Comparison of ENCODE assay signal across 9 cellular contexts in the genomic region with DNA sequence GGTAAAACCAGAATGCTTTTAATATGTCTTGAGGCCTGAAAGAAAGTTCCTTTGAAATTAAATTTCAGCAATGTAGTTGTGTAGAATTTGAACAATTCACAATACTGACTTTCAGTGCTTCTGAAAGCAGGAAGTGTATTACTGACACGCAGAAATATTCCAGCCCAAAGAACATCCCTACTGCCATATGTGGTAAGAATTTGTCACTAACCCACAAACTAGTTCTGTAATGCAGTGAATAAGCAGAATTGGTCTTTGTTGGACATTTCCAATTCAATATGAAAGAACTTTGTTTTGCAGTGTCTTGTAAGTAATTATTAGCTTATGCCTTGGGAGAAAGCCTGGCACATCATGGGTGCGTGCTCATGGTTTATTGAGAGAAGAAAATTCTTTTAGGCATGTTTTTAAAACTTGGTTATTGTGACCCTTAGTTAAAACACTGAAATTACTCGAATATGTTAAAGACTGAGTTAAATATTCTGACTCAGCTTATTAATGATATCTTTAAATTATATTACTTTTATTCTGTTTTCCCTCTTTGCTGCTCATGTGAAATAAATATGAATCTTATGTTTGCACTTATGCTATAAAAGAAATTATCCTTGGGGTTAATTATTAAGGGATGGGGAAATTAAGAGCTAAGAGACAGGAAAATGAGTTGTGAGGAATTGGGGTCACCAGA. TPM values are rescaled to one million over a fixed set of nuclear protein-coding genes. Genes with fewer than 3 reads are reported as not detected.
DNase-seq lines count a peak whose midpoint lies in the region; ATAC-seq and TF ChIP-seq lines count a peak whose summit lies in the region.
"Had no signal": no experiment of that assay in that cellular context is flagged by ENCODE, and none has a peak within 500 bp of the region (broad histone marks: within the 10 kb centered on the region; RNA-seq: fewer than 3 reads in every experiment).

No MANE protein-coding gene starts in this region.

- in situ Hi-C loops in astrocyte of the cerebellum (cut with HindIII; ENCODE audit: low sequenced_read_pairs): no loop called here

- H3K4me3 ChIP-seq in astrocyte of the cerebellum (ENCODE audit: low read depth, low read length) (no peak overlapping the region), lower lobe of right lung (no peak overlapping the region)

- TF ChIP-seq CTCF in astrocyte of the cerebellum (IDR thresholded peaks at IDR 0.05; ENCODE audit: low read depth, low read length, missing control alignments): no peak
- no peak for TF ChIP-seq CTCF in lower lobe of right lung (IDR thresholded peaks at IDR 0.05)

- peak; percentile 67 for DNase-seq in AG20443 (ENCODE audit: low spot score)
- DNase-seq in HS-27A (ENCODE audit: low read depth): peak; percentile 17
- peak; percentile 15 for DNase-seq in astrocyte of the cerebellum (ENCODE audit: low read depth)
- no peak for DNase-seq in lower lobe of right lung
- DNase-seq in activated T-cell treated with anti-CD3 and anti-CD28 coated beads, Interleukin-2, amount 50 U/mL, for 1 hour: no peak
- DNase-seq in NCI-H526 treated with DMSO at 0.1 percent for 48 hours (lab: John Stamatoyannopoulos, UW): no peak
- DNase-seq in NCI-H748 (lab: John Stamatoyannopoulos, UW; ENCODE audit: unreplicated experiment): no peak
- DNase-seq: activated naive CD4-positive, alpha-beta T cell treated with anti-CD3 and anti-CD28 coated beads for 36 hours had no signal

- H3K4me1 ChIP-seq in lower lobe of right lung: peaks cover 46% of the 10 kb centered on the region

- ATAC-seq in lower lobe of right lung (peak; percentile 47 to 56), HG03135 (IDR thresholded peaks at IDR 0.05; ENCODE audit: unreplicated experiment) (no peak)

- intact Hi-C loops in lower lobe of right lung (cut with DNase I): no loop called here

- peak overlapping the region; percentile 9 for H3K27ac ChIP-seq in lower lobe of right lung

- H3K9me3 ChIP-seq in lower lobe of right lung: no peaks in the 10 kb centered on the region

- H3K27me3 ChIP-seq in lower lobe of right lung (ENCODE audit: low read depth): no peaks in the 10 kb centered on the region

- peaks cover 45% of the 10 kb centered on the region for H3K36me3 ChIP-seq in lower lobe of right lung

RNA-seq across cellular contexts. Expression of gene PTPN12, which starts 33.4 kb away (rescaled TPM):
- 164 TPM for total RNA-seq in lower lobe of right lung

Comparison
In these comparisons a context has a peak if more than half of its experiments do, and no peak if none do; other contexts are left out.
1. DNase-seq: peak in AG20443 (single experiment), HS-27A (single experiment) and astrocyte of the cerebellum (single experiment); none in lower lobe of right lung (single experiment), activated T-cell treated with anti-CD3 and anti-CD28 coated beads, Interleukin-2, amount 50 U/mL, for 1 hour (single experiment), NCI-H526 treated with DMSO at 0.1 percent for 48 hours (single experiment) and NCI-H748 (single experiment).